ENCODE assay signal across 11 cellular contexts in genomic region chr1:156667610-156667967, GRCh38. TPM values are rescaled to one million over a fixed set of nuclear protein-coding genes. Genes with fewer than 3 reads are reported as not detected.
DNase-seq lines count a peak whose midpoint lies in the region; ATAC-seq and TF ChIP-seq lines count a peak whose summit lies in the region.
"Had no signal": no experiment of that assay in that cellular context is flagged by ENCODE, and none has a peak within 500 bp of the region (broad histone marks: within the 10 kb centered on the region; RNA-seq: fewer than 3 reads in every experiment).

No MANE protein-coding gene starts in this region.

- H3K9me3 ChIP-seq in Peyer's patch: no peaks in the 10 kb centered on the region
- no peaks in the 10 kb centered on the region for H3K9me3 ChIP-seq in muscle layer of duodenum (ENCODE audit: control insufficient read depth in 1 of 2, low read length in 2 of 2)
- H3K9me3 ChIP-seq in thyroid gland: no peaks in the 10 kb centered on the region
- H3K9me3 ChIP-seq in Karpas-422 (ENCODE audit: low read length): no peaks in the 10 kb centered on the region

- CTCF ChIA-PET in RWPE1 (lab: Yijun Ruan, JAX): interaction anchor here (0.9 kb wide), 1 partner anchor 11 kb away, joined by 3 read pairs; no protein-coding TSS in a partner anchor

- POLR2A ChIA-PET in RWPE1 (lab: Yijun Ruan, JAX; ENCODE audit: low non-redundant PET): no interaction called here

- H3K4me2 ChIP-seq in Karpas-422 (ENCODE audit: low read depth, low read length, poor library complexity, severe bottlenecking): no peak overlapping the region

- H3K9ac ChIP-seq in Karpas-422 (ENCODE audit: low read length): no peak overlapping the region

- TF ChIP-seq CTCF in Peyer's patch (IDR thresholded peaks at IDR 0.05) (no peak), fibroblast of the aortic adventitia (IDR thresholded peaks at IDR 0.05; ENCODE audit: insufficient read depth, low read length) (no peak), thyroid gland (IDR thresholded peaks at IDR 0.05) (no peak), omental fat pad (IDR thresholded peaks at IDR 0.05) (no peak), RWPE1 (conservative IDR thresholded peaks at IDR 0.05; ENCODE audit: low read depth) (no peak)

- H3K27me3 ChIP-seq in Peyer's patch: peaks cover 0 to 2% of the 10 kb centered on the region in 2 donors
- no peaks in the 10 kb centered on the region for H3K27me3 ChIP-seq in muscle layer of duodenum (ENCODE audit: low read depth, low read length)
- no peaks in the 10 kb centered on the region for H3K27me3 ChIP-seq in thyroid gland
- H3K27me3 ChIP-seq in Karpas-422 (ENCODE audit: low read length): no peaks in the 10 kb centered on the region

- DNase-seq in Peyer's patch (no peak), fibroblast of the aortic adventitia (ENCODE audit: low read depth) (peak; percentile 69), thyroid gland (no peak), Karpas-422 (no peak), omental fat pad (ENCODE audit: low spot score) (no peak), NCI-H82 treated with DMSO at 0.1 percent for 48 hours (lab: John Stamatoyannopoulos, UW; ENCODE audit: unreplicated experiment) (no peak), RWPE1 (ENCODE audit: low spot score) (no peak)
- DNase-seq: NCI-H1417 had no signal

- no peak for TF ChIP-seq POLR2A in Peyer's patch (IDR thresholded peaks at IDR 0.05)
- no peak for TF ChIP-seq POLR2A in thyroid gland (IDR thresholded peaks at IDR 0.05)

- H3K4me3 ChIP-seq in Peyer's patch (no peak overlapping the region), fibroblast of the aortic adventitia (ENCODE audit: low read depth, low read length) (no peak overlapping the region), muscle layer of duodenum (ENCODE audit: low read depth in 1 of 2, low read length in 2 of 2) (peak overlapping the region in 1 of 2 donors; percentile 17), thyroid gland (replicated peaks in 1 of 3) (no peak overlapping the region), Karpas-422 (ENCODE audit: low read length) (no peak overlapping the region)

- 65 to 86% methylated on average over 4 to 5 of the region's 5 CpGs for WGBS in thyroid gland, 2 donors

- H3K36me3 ChIP-seq in Peyer's patch (no peaks in the 10 kb centered on the region), muscle layer of duodenum (ENCODE audit: control insufficient read depth in 1 of 2, insufficient read depth in 2 of 2, low read length in 2 of 2) (no peaks in the 10 kb centered on the region), thyroid gland (no peaks in the 10 kb centered on the region), Karpas-422 (ENCODE audit: insufficient read depth, low read length) (no peaks in the 10 kb centered on the region)

- H3K27ac ChIP-seq in Peyer's patch (peak overlapping the region; percentile 24 to 82 (median 61)), muscle layer of duodenum (ENCODE audit: low read length) (peak overlapping the region; percentile 54), thyroid gland (peak overlapping the region; percentile 37 to 63 (median 61)), Karpas-422 (ENCODE audit: low read length) (no peak overlapping the region), RWPE1 (no peak overlapping the region)
- H3K27ac ChIP-seq: HL-60 had no signal

- ATAC-seq in omental fat pad (ENCODE audit: low FRiP score): no peak

- no peaks in the 10 kb centered on the region for H3K79me2 ChIP-seq in Karpas-422 (ENCODE audit: low read length)

- intact Hi-C loops in thyroid gland (cut with DNase I): no loop called here

- H3K4me1 ChIP-seq in Peyer's patch (peaks cover 8 to 66% (median 11%) of the 10 kb centered on the region in 4 donors), muscle layer of duodenum (ENCODE audit: control insufficient read depth in 1 of 2, insufficient read depth in 2 of 2, low read length in 2 of 2) (peaks cover 23 to 71% of the 10 kb centered on the region in 2 donors), thyroid gland (peaks cover 4 to 48% of the 10 kb centered on the region in 2 donors), Karpas-422 (ENCODE audit: low read length) (peaks cover 3% of the 10 kb centered on the region; the same call in 1 of the 2 replicates)

- H2AFZ ChIP-seq in Karpas-422 (ENCODE audit: low read length): no peak overlapping the region

- no peaks in the 10 kb centered on the region for H3K9me2 ChIP-seq in Karpas-422 (replicated peaks; ENCODE audit: insufficient read depth, low read length)

- no peaks in the 10 kb centered on the region; the same call in 1 of the 2 replicates for H4K20me1 ChIP-seq in Karpas-422 (ENCODE audit: insufficient read depth, low read depth, low read length)

RNA-seq across cellular contexts. Expression of gene NES, which starts 9.6 kb away (rescaled TPM):
- 10 to 100 TPM in 1 of 4 donors, 1 to 10 TPM in 3; 2.8 to 25.6 (median 3.1) TPM for total RNA-seq in Peyer's patch
- 44.5 and 83.0 TPM in 2 replicates for total RNA-seq in fibroblast of the aortic adventitia (ENCODE audit: low replicate concordance)
- total RNA-seq in thyroid gland: 10 to 100 TPM in 2 of 4 donors, 1 to 10 TPM in 2; 4.3 to 10.4 (median 9.0) TPM
- total RNA-seq in Karpas-422 (2014; rRNA removed; shearing (Covaris generic); ENCODE audit: low replicate concordance): not detected in 2 replicates
- total RNA-seq in omental fat pad: 10 to 100 TPM; 17.4 to 76.4 (median 27.7) TPM

RNA-seq across cellular contexts. Expression of gene BCAN, which starts 25.7 kb away (rescaled TPM):
- total RNA-seq in Peyer's patch (1 to 10 TPM in 1 of 4 donors, under 1 TPM in 1, not detected in 2; 0.28 to 1.3 TPM), fibroblast of the aortic adventitia (ENCODE audit: low replicate concordance) (not detected in 2 replicates), thyroid gland (1 to 10 TPM in 1 of 4 donors, under 1 TPM in 1, not detected in 2; 0.54 to 1.1 TPM), omental fat pad (not detected)
- total RNA-seq in Karpas-422 (2014; rRNA removed; shearing (Covaris generic); ENCODE audit: low replicate concordance): not detected in 2 replicates
- total RNA-seq: glomerular endothelial cell had no signal

RNA-seq across cellular contexts. Expression of gene CRABP2, which starts 37.8 kb away (rescaled TPM):
- total RNA-seq in Peyer's patch: 1 to 10 TPM in 2 of 4 donors, not detected in 2; 3.6 to 5.0 TPM
- total RNA-seq in fibroblast of the aortic adventitia (ENCODE audit: low replicate concordance): 62.7 and 68.9 TPM in 2 replicates
- 10 to 100 TPM in 1 of 4 donors, 1 to 10 TPM in 2, not detected in 1; 3.0 to 15.3 (median 4.5) TPM for total RNA-seq in thyroid gland
- total RNA-seq in Karpas-422 (2014; rRNA removed; shearing (Covaris generic); ENCODE audit: low replicate concordance): 0.56 TPM in 1 of 2 replicates, not detected in the other
- 1 to 10 TPM in 3 of 4 donors, not detected in 1; 4.5 to 8.8 (median 8.8) TPM for total RNA-seq in omental fat pad

RNA-seq across cellular contexts. Expression of gene HAPLN2, which starts 48.4 kb away (rescaled TPM):
- total RNA-seq in Peyer's patch: 1 to 10 TPM in 3 of 4 donors, not detected in 1; 1.9 to 2.2 (median 2.1) TPM
- total RNA-seq in fibroblast of the aortic adventitia (ENCODE audit: low replicate concordance): not detected in 2 replicates
- total RNA-seq in thyroid gland: under 1 TPM in 1 of 4 donors, not detected in 3; 0.79 TPM
- total RNA-seq in Karpas-422 (2014; rRNA removed; shearing (Covaris generic); ENCODE audit: low replicate concordance): 0.47 TPM in 1 of 2 replicates, not detected in the other
- 1 to 10 TPM in 1 of 4 donors, not detected in 3; 2.8 TPM for total RNA-seq in omental fat pad
- total RNA-seq: glomerular endothelial cell had no signal

Comparison
In these comparisons a context has a peak if more than half of its experiments do, and no peak if none do; other contexts are left out.
1. H3K27ac ChIP-seq: peak in Peyer's patch (4 of 4), muscle layer of duodenum (single experiment) and thyroid gland (3 of 3); none in Karpas-422 (single experiment) and RWPE1 (single experiment).